Comparison of ENCODE assay signal across 17 cellular contexts in genomic region chr7:133275008-133275407, GRCh38. TPM values are rescaled to one million over a fixed set of nuclear protein-coding genes. Genes with fewer than 3 reads are reported as not detected.
DNase-seq lines count a peak whose midpoint lies in the region; ATAC-seq, FAIRE-seq and TF ChIP-seq lines count a peak whose summit lies in the region.
"Had no signal": no experiment of that assay in that cellular context is flagged by ENCODE, and none has a peak within 500 bp of the region (broad histone marks: within the 10 kb centered on the region; RNA-seq: fewer than 3 reads in every experiment).

No MANE protein-coding gene starts in this region.

- H3K9me3 ChIP-seq in suprapubic skin: no peaks in the 10 kb centered on the region
- H3K9me3 ChIP-seq: upper lobe of right lung had no signal

- no peak for TF ChIP-seq POLR2A in suprapubic skin (IDR thresholded peaks at IDR 0.05)

- POLR2A ChIA-PET in activated CD4-positive, alpha-beta T cell treated with anti-CD3 and anti-CD28 coated beads for 36 hours (lab: Charles Lee): no interaction called here

- H3K9me3 Mint-ChIP-seq in neural crest cell: peaks cover 6% of the 10 kb centered on the region
- peaks cover 4% of the 10 kb centered on the region for H3K9me3 Mint-ChIP-seq in activated CD4-positive, alpha-beta T cell treated with anti-CD3 and anti-CD28 coated beads for 36 hours (ENCODE audit: low read depth)
- H3K9me3 Mint-ChIP-seq: activated naive CD4-positive, alpha-beta T cell treated with anti-CD3 and anti-CD28 coated beads, Interleukin-2, amount 50 U/mL, for 24 hours had no signal

- H3K36me3 Mint-ChIP-seq in neural crest cell (ENCODE audit: low read depth): peaks cover 33% of the 10 kb centered on the region
- peaks cover 44% of the 10 kb centered on the region for H3K36me3 Mint-ChIP-seq in activated CD4-positive, alpha-beta T cell treated with anti-CD3 and anti-CD28 coated beads for 36 hours (ENCODE audit: low read depth)

- no peaks in the 10 kb centered on the region for H3K4me1 ChIP-seq in suprapubic skin

- TF ChIP-seq CTCF in bronchial epithelial cell (IDR thresholded peaks at IDR 0.05; ENCODE audit: insufficient read depth, low read length, severe bottlenecking): peak; percentile 7
- no peak for TF ChIP-seq CTCF in neural crest cell (conservative IDR thresholded peaks at IDR 0.05)
- TF ChIP-seq CTCF in suprapubic skin (IDR thresholded peaks at IDR 0.05): no peak

- H3K36me3 ChIP-seq in bronchial epithelial cell (ENCODE audit: control insufficient read depth, insufficient read depth, low read length) (peaks cover 3% of the 10 kb centered on the region), suprapubic skin (peaks cover 35% of the 10 kb centered on the region)

- H3K4me3 ChIP-seq in bronchial epithelial cell (ENCODE audit: low read depth, low read length) (no peak overlapping the region), suprapubic skin (no peak overlapping the region)
- H3K4me3 ChIP-seq: upper lobe of right lung had no signal

- intact Hi-C loops in activated CD4-positive, alpha-beta T cell treated with anti-CD3 and anti-CD28 coated beads for 36 hours (cut with DNase I, micrococcal nuclease): no loop called here

- no peak overlapping the region for H3K4me3 Mint-ChIP-seq in neural crest cell
- no peak overlapping the region for H3K4me3 Mint-ChIP-seq in activated CD4-positive, alpha-beta T cell treated with anti-CD3 and anti-CD28 coated beads for 36 hours
- H3K4me3 Mint-ChIP-seq: activated CD4-positive, alpha-beta T cell treated with anti-CD3 and anti-CD28 coated beads, Interleukin-2, amount 10 ng/mL, durations not matched to agents 24 days and 14 days; activated naive CD4-positive, alpha-beta T cell treated with anti-CD3 and anti-CD28 coated beads, Interleukin-2, amount 50 U/mL, for 24 hours had no signal

- no peak for TF ChIP-seq EP300 in suprapubic skin (IDR thresholded peaks at IDR 0.05)

- H3K27me3 Mint-ChIP-seq in neural crest cell (ENCODE audit: low read depth): no peaks in the 10 kb centered on the region
- no peaks in the 10 kb centered on the region for H3K27me3 Mint-ChIP-seq in activated CD4-positive, alpha-beta T cell treated with anti-CD3 and anti-CD28 coated beads for 36 hours
- H3K27me3 Mint-ChIP-seq: activated CD4-positive, alpha-beta T cell treated with anti-CD3 and anti-CD28 coated beads, Interleukin-2, amount 10 ng/mL, durations not matched to agents 24 days and 14 days; activated naive CD4-positive, alpha-beta T cell treated with anti-CD3 and anti-CD28 coated beads, Interleukin-2, amount 50 U/mL, for 24 hours had no signal

- 93% methylated on average over 8 of the region's 8 CpGs for WGBS in suprapubic skin

- no peak for ATAC-seq in HG03039 (IDR thresholded peaks at IDR 0.05; ENCODE audit: unreplicated experiment)
- no peak for ATAC-seq in activated CD4-positive, alpha-beta T cell treated with anti-CD3 and anti-CD28 coated beads for 36 hours
- ATAC-seq: upper lobe of right lung had no signal

- peak; percentile 11 for DNase-seq in NCI-H1694 (lab: John Stamatoyannopoulos, UW)
- DNase-seq in NCI-H1694 treated with DMSO at 0.1 percent for 48 hours (lab: John Stamatoyannopoulos, UW): no peak
- peak; percentile 5 for DNase-seq in NCI-H226
- no peak for DNase-seq in bronchial epithelial cell (ENCODE audit: low read depth)
- no peak for DNase-seq in neural crest cell (ENCODE audit: low read depth, low spot score)
- DNase-seq in suprapubic skin (ENCODE audit: low spot score in 2 of 2): no peak
- no peak for DNase-seq in activated CD4-positive, alpha-beta T cell treated with anti-CD3 and anti-CD28 coated beads for 36 hours
- DNase-seq: activated CD4-positive, alpha-beta T cell treated with anti-CD3 and anti-CD28 coated beads, Interleukin-2, amount 10 ng/mL, durations not matched to agents 24 days and 14 days; activated T-cell treated with anti-CD3 and anti-CD28 coated beads, Interleukin-2, amount 50 U/mL, for 1 hour; effector memory CD4-positive, alpha-beta T cell; posterior cingulate gyrus; SIG-M5; stimulated activated naive CD4-positive, alpha-beta T cell treated with Interleukin-2 at 50 U/mL for 16 hours; T-helper 9 cell; upper lobe of right lung had no signal

- H3K27ac Mint-ChIP-seq in neural crest cell (ENCODE audit: unreplicated experiment): peak overlapping the region; percentile 68
- H3K27ac Mint-ChIP-seq in activated CD4-positive, alpha-beta T cell treated with anti-CD3 and anti-CD28 coated beads for 36 hours: no peak overlapping the region
- H3K27ac Mint-ChIP-seq: activated CD4-positive, alpha-beta T cell treated with anti-CD3 and anti-CD28 coated beads, Interleukin-2, amount 10 ng/mL, durations not matched to agents 24 days and 14 days; activated naive CD4-positive, alpha-beta T cell treated with anti-CD3 and anti-CD28 coated beads, Interleukin-2, amount 50 U/mL, for 24 hours had no signal

- H3K4me1 Mint-ChIP-seq in neural crest cell: peaks cover 5% of the 10 kb centered on the region
- H3K4me1 Mint-ChIP-seq in activated CD4-positive, alpha-beta T cell treated with anti-CD3 and anti-CD28 coated beads for 36 hours: peaks cover 2% of the 10 kb centered on the region
- H3K4me1 Mint-ChIP-seq: activated CD4-positive, alpha-beta T cell treated with anti-CD3 and anti-CD28 coated beads, Interleukin-2, amount 10 ng/mL, durations not matched to agents 24 days and 14 days; activated naive CD4-positive, alpha-beta T cell treated with anti-CD3 and anti-CD28 coated beads, Interleukin-2, amount 50 U/mL, for 24 hours had no signal

- no peak for FAIRE-seq in bronchial epithelial cell (lab: Jason Lieb, UNC)

- no peak overlapping the region for H3K27ac ChIP-seq in suprapubic skin
- H3K27ac ChIP-seq: upper lobe of right lung had no signal

- CTCF ChIA-PET in activated CD4-positive, alpha-beta T cell treated with anti-CD3 and anti-CD28 coated beads for 36 hours (lab: Charles Lee): no interaction called here

- no peaks in the 10 kb centered on the region for H3K27me3 ChIP-seq in bronchial epithelial cell (ENCODE audit: control insufficient read depth, insufficient read depth, low read length)
- no peaks in the 10 kb centered on the region for H3K27me3 ChIP-seq in suprapubic skin
- H3K27me3 ChIP-seq: upper lobe of right lung had no signal

RNA-seq across cellular contexts. Expression of gene EXOC4, which starts 22.1 kb away (rescaled TPM):
- total RNA-seq in bronchial epithelial cell (84.0 and 84.6 TPM in 2 replicates), neural crest cell (76.6 and 79.7 TPM in 2 replicates), suprapubic skin (100 to 1,000 TPM in 1 of 4 donors, 10 to 100 TPM in 3; 60.0 to 187 (median 80.1) TPM)
- total RNA-seq in activated CD4-positive, alpha-beta T cell treated with anti-CD3 and anti-CD28 coated beads for 36 hours: 10 to 100 TPM; 51.9 to 90.1 TPM

Comparison
In these comparisons a context has a peak if more than half of its experiments do, and no peak if none do; other contexts are left out.
1. DNase-seq: peak in NCI-H1694 (single experiment) and NCI-H226 (single experiment); none in NCI-H1694 treated with DMSO at 0.1 percent for 48 hours (single experiment), bronchial epithelial cell (single experiment), neural crest cell (single experiment), suprapubic skin (0 of 2) and activated CD4-positive, alpha-beta T cell treated with anti-CD3 and anti-CD28 coated beads for 36 hours (single experiment).